Comparison of ENCODE assay signal across 8 cellular contexts in genomic region chr4:47836655-47837581, GRCh38. TPM values are rescaled to one million over a fixed set of nuclear protein-coding genes. Genes with fewer than 3 reads are reported as not detected.
DNase-seq lines count a peak whose midpoint lies in the region; ATAC-seq and TF ChIP-seq lines count a peak whose summit lies in the region.

No MANE protein-coding gene starts in this region.

- ATAC-seq in HG02610 (IDR thresholded peaks at IDR 0.05; ENCODE audit: unreplicated experiment) = peak; percentile 66

- peak overlapping the region; percentile 60 for H3K4me3 ChIP-seq in GM12875 (ENCODE audit: low read depth, low read length)
- peak overlapping the region; percentile 65 for H3K4me3 ChIP-seq in NB4 (ENCODE audit: low read depth, low read length)
- peak overlapping the region; percentile 61 for H3K4me3 ChIP-seq in astrocyte of the spinal cord (ENCODE audit: low read depth, low read length)
- no peak overlapping the region for H3K4me3 ChIP-seq in SJCRH30

- no peaks in the 10 kb centered on the region for H3K9me3 ChIP-seq in SJCRH30 (replicated peaks)

- H3K27me3 ChIP-seq in SJCRH30 = no peaks in the 10 kb centered on the region

- TF ChIP-seq POLR2A in NB4 (IDR thresholded peaks at IDR 0.05; ENCODE audit: extremely low read depth, insufficient read length) = no peak

- DNase-seq in NB4 (ENCODE audit: low read depth) = peak; percentile 84
- peak; percentile 23 to 56 (median 30) for DNase-seq in T-helper 2 cell
- peak; percentile 84 for DNase-seq in astrocyte of the spinal cord (ENCODE audit: low read depth, low spot score)
- peak in 47 of 51 donors; percentile 4 to 79 (median 45) for DNase-seq in hypothalamus (lab: John Stamatoyannopoulos, UW)
- DNase-seq in putamen (ENCODE audit: low spot score) = peak; percentile 72
- DNase-seq in SJCRH30 = no peak

- H3K4me1 ChIP-seq in SJCRH30 = no peaks in the 10 kb centered on the region

- TF ChIP-seq CTCF in GM12875 (IDR thresholded peaks at IDR 0.05; ENCODE audit: borderline replicate concordance, insufficient read depth, low read depth, low read length) = peak; percentile 76
- TF ChIP-seq CTCF in NB4 (IDR thresholded peaks at IDR 0.05; ENCODE audit: low read depth, low read length) = peak; percentile 64
- peak; percentile 84 for TF ChIP-seq CTCF in astrocyte of the spinal cord (IDR thresholded peaks at IDR 0.05; ENCODE audit: low read depth, low read length)

- no peaks in the 10 kb centered on the region for H3K36me3 ChIP-seq in SJCRH30

- in situ Hi-C loops in astrocyte of the spinal cord (cut with HindIII; ENCODE audit: low sequenced_read_pairs) = no loop called here

- H3K27ac ChIP-seq in SJCRH30 = no peak overlapping the region

RNA-seq across cellular contexts. Expression of gene CORIN, which starts 0.9 kb away (rescaled TPM):
- total RNA-seq in SJCRH30 (2014; rRNA removed; shearing (Covaris generic)) = 0.08 and 0.38 TPM in 2 replicates

Comparison
In these comparisons a context has a peak if more than half of its experiments do, and no peak if none do; other contexts are left out.
1. DNase-seq: peak in NB4 (single experiment), T-helper 2 cell (5 of 5), astrocyte of the spinal cord (single experiment), hypothalamus (47 of 51) and putamen (single experiment); none in SJCRH30 (0 of 2).
2. Peak in every context shown above with its lines, with median percentiles within 50 percentile points of each other: CTCF ChIP-seq.